In genomic region chr2:128692895-128693519, GRCh38 we compare ENCODE assay signal across 27 cellular contexts.
"Had no signal": no experiment of that assay in that cellular context is flagged by ENCODE, and none has a peak within 500 bp of the region (broad histone marks: within the 10 kb centered on the region; RNA-seq: fewer than 3 reads in every experiment).

No MANE protein-coding gene starts in this region.

- H3K36me3 ChIP-seq: colonic mucosa, lower lobe of right lung, neural progenitor cell, right lobe of liver had no signal

- H3K27ac Mint-ChIP-seq: activated CD4-positive, alpha-beta T cell treated with anti-CD3 and anti-CD28 coated beads, Interleukin-2, amount 10 ng/mL, durations not matched to agents 7 days and 5 days; activated CD8-positive, alpha-beta T cell treated with anti-CD3 and anti-CD28 coated beads for 36 hours; activated T-helper 17 cell treated with anti-CD3 and anti-CD28 coated beads, Interleukin-2, amount 50 U/mL, for 72 hours; immature natural killer cell; natural killer cell; neural progenitor cell; stimulated activated naive CD8-positive, alpha-beta T cell treated with anti-CD3 and anti-CD28 coated beads, Interleukin-15, amount 100 ng/mL, for 72 hours had no signal

- H3K4me3 ChIP-seq: colonic mucosa, dorsolateral prefrontal cortex, lower lobe of right lung, neural progenitor cell, right lobe of liver had no signal

- ATAC-seq: activated CD8-positive, alpha-beta T cell treated with anti-CD3 and anti-CD28 coated beads for 36 hours; activated T-cell treated with anti-CD3 and anti-CD28 coated beads, Interleukin-2, amount 50 U/mL, for 4 hours; activated T-helper 17 cell treated with anti-CD3 and anti-CD28 coated beads, Interleukin-2, amount 50 U/mL, for 72 hours; left colon; lower lobe of right lung; natural killer cell; right lobe of liver; stimulated activated naive CD8-positive, alpha-beta T cell treated with anti-CD3 and anti-CD28 coated beads, Interleukin-15, amount 100 ng/mL, for 72 hours had no signal

- H3K4me3 Mint-ChIP-seq: activated CD4-positive, alpha-beta T cell treated with anti-CD3 and anti-CD28 coated beads, Interleukin-2, amount 10 ng/mL, durations not matched to agents 7 days and 5 days; activated CD8-positive, alpha-beta T cell treated with anti-CD3 and anti-CD28 coated beads for 36 hours; activated T-cell treated with anti-CD3 and anti-CD28 coated beads, Interleukin-2, amount 50 U/mL, for 4 hours; activated T-helper 17 cell treated with anti-CD3 and anti-CD28 coated beads, Interleukin-2, amount 50 U/mL, for 72 hours; immature natural killer cell; natural killer cell; neural progenitor cell; stimulated activated naive CD8-positive, alpha-beta T cell treated with anti-CD3 and anti-CD28 coated beads, Interleukin-15, amount 100 ng/mL, for 72 hours had no signal

- DNase-seq: activated CD4-positive, alpha-beta T cell treated with anti-CD3 and anti-CD28 coated beads, Interleukin-2, amount 10 ng/mL, durations not matched to agents 7 days and 5 days; activated CD4-positive, CD25-positive, alpha-beta regulatory T cell treated with anti-CD3 and anti-CD28 coated beads, Interleukin-2, amount 50 U/mL, for 72 hours; activated CD8-positive, alpha-beta T cell treated with anti-CD3 and anti-CD28 coated beads for 36 hours; activated gamma-delta T cell treated with Interleukin-2 at 50 U/mL for 16 hours; activated naive CD4-positive, alpha-beta T cell treated with anti-CD3 and anti-CD28 coated beads, Interleukin-2, amount 50 U/mL, for 16 hours; activated T-cell treated with anti-CD3 and anti-CD28 coated beads, Interleukin-2, amount 50 U/mL, for 4 hours; amygdala; cerebellar nuclear complex; colonic mucosa; dorsolateral prefrontal cortex; effector memory CD4-positive, alpha-beta T cell; erythroblast; hypothalamus; immature natural killer cell; kidney; left colon; lower lobe of right lung; mesenchymal stem cell; natural killer cell; posterior cingulate gyrus; right lobe of liver; stimulated activated CD4-positive, alpha-beta T cell treated with anti-CD3 and anti-CD28 coated beads, Interleukin-2, amount 100 ng/mL, for 48 hours; stimulated activated naive CD8-positive, alpha-beta T cell treated with anti-CD3 and anti-CD28 coated beads, Interleukin-15, amount 100 ng/mL, for 72 hours; substantia nigra had no signal

- H3K27me3 ChIP-seq: colonic mucosa, dorsolateral prefrontal cortex, neural progenitor cell, right lobe of liver had no signal

- H3K9me3 Mint-ChIP-seq: activated CD4-positive, alpha-beta T cell treated with anti-CD3 and anti-CD28 coated beads, Interleukin-2, amount 10 ng/mL, durations not matched to agents 7 days and 5 days; activated CD8-positive, alpha-beta T cell treated with anti-CD3 and anti-CD28 coated beads for 36 hours; activated T-cell treated with anti-CD3 and anti-CD28 coated beads, Interleukin-2, amount 50 U/mL, for 4 hours; activated T-helper 17 cell treated with anti-CD3 and anti-CD28 coated beads, Interleukin-2, amount 50 U/mL, for 72 hours; immature natural killer cell; natural killer cell; stimulated activated naive CD8-positive, alpha-beta T cell treated with anti-CD3 and anti-CD28 coated beads, Interleukin-15, amount 100 ng/mL, for 72 hours had no signal

- H3K4me1 ChIP-seq: colonic mucosa, lower lobe of right lung, neural progenitor cell, right lobe of liver had no signal

- H3K4me1 Mint-ChIP-seq: activated T-helper 17 cell treated with anti-CD3 and anti-CD28 coated beads, Interleukin-2, amount 50 U/mL, for 72 hours; immature natural killer cell; natural killer cell had no signal

- H3K27me3 Mint-ChIP-seq: stimulated activated naive CD8-positive, alpha-beta T cell treated with anti-CD3 and anti-CD28 coated beads, Interleukin-15, amount 100 ng/mL, for 72 hours had no signal

- H3K36me3 Mint-ChIP-seq: immature natural killer cell, natural killer cell, neural progenitor cell had no signal

- H3K27ac ChIP-seq: colonic mucosa, lower lobe of right lung, neural progenitor cell, right lobe of liver, VCaP had no signal

- H3K9me3 ChIP-seq: colonic mucosa, lower lobe of right lung, right lobe of liver had no signal
